29 cellular contexts compared by ENCODE assay signal in genomic region chr11:99422581-99423434, GRCh38.
DNase-seq lines count a peak whose midpoint lies in the region; ATAC-seq and TF ChIP-seq lines count a peak whose summit lies in the region.
"Had no signal": no experiment of that assay in that cellular context is flagged by ENCODE, and none has a peak within 500 bp of the region (broad histone marks: within the 10 kb centered on the region; RNA-seq: fewer than 3 reads in every experiment).

No MANE protein-coding gene starts in this region.

- 0 out of 2 replicates have a peak, but pooled peaks cover 3% of the 10 kb centered on the region for H3K9me2 ChIP-seq in PC-9 (ENCODE audit: insufficient read depth)

- H3K36me3 Mint-ChIP-seq in activated T-cell treated with anti-CD3 and anti-CD28 coated beads, Interleukin-2, amount 50 U/mL, for 72 hours (ENCODE audit: insufficient read depth in 2 of 2) = peaks cover 0 to 2% of the 10 kb centered on the region in 2 donors
- H3K36me3 Mint-ChIP-seq: natural killer cell treated with Interleukin-12 subunit alpha and Interleukin-12 subunit beta and Interleukin-15 and Interleukin-18, amount 100 ng/mL, for 72 hours had no signal

- H3K4me3 Mint-ChIP-seq in activated T-cell treated with anti-CD3 and anti-CD28 coated beads, Interleukin-2, amount 50 U/mL, for 72 hours = no peak overlapping the region
- H3K4me3 Mint-ChIP-seq: natural killer cell treated with Interleukin-12 subunit alpha and Interleukin-12 subunit beta and Interleukin-15 and Interleukin-18, amount 100 ng/mL, for 72 hours had no signal

- peak overlapping the region; percentile 42 for H3K27ac Mint-ChIP-seq in activated T-cell treated with anti-CD3 and anti-CD28 coated beads, Interleukin-2, amount 50 U/mL, for 72 hours
- H3K27ac Mint-ChIP-seq: natural killer cell treated with Interleukin-12 subunit alpha and Interleukin-12 subunit beta and Interleukin-15 and Interleukin-18, amount 100 ng/mL, for 72 hours had no signal

- H3K4me1 Mint-ChIP-seq in activated T-cell treated with anti-CD3 and anti-CD28 coated beads, Interleukin-2, amount 50 U/mL, for 72 hours (ENCODE audit: low read depth) = no peaks in the 10 kb centered on the region

- H3K27me3 ChIP-seq in PC-9 (ENCODE audit: insufficient read depth, low read depth) (no peaks in the 10 kb centered on the region), foreskin keratinocyte (no peaks in the 10 kb centered on the region)
- H3K27me3 ChIP-seq: ascending aorta, BLaER1, heart right ventricle, SJSA1, stomach, upper lobe of left lung had no signal

- CTCF ChIA-PET in PC-9 (lab: Charles Lee) = no interaction called here

- no peaks in the 10 kb centered on the region for H3F3A ChIP-seq in PC-9 (ENCODE audit: insufficient read depth, low read depth)

- no peak for TF ChIP-seq CTCF in PC-9 (conservative IDR thresholded peaks at IDR 0.05)
- no peak for TF ChIP-seq CTCF in foreskin keratinocyte (conservative IDR thresholded peaks at IDR 0.05)

- no peaks in the 10 kb centered on the region for H4K20me1 ChIP-seq in PC-9 (ENCODE audit: insufficient read depth)
- H4K20me1 ChIP-seq: BLaER1 had no signal

- no TSS peak for BruUV-seq in PC-9 (replicated peaks; lab: Mats Ljungman, UMichigan)

- H3K79me2 ChIP-seq in PC-9 (ENCODE audit: low read depth) = no peaks in the 10 kb centered on the region
- H3K79me2 ChIP-seq: parathyroid adenoma had no signal

- ATAC-seq in activated T-cell treated with anti-CD3 and anti-CD28 coated beads, Interleukin-2, amount 50 U/mL, for 72 hours (replicated peaks in 1 of 2) = no peak
- ATAC-seq in foreskin keratinocyte (no peak), HG02973 (IDR thresholded peaks at IDR 0.05; ENCODE audit: unreplicated experiment) (no peak)
- no peak for ATAC-seq in stimulated activated naive CD8-positive, alpha-beta T cell treated with anti-CD3 and anti-CD28 coated beads, Interleukin-15, Interleukin-2, amounts not matched to agents 100 U/mL and 50 U/mL, for 24 hours
- ATAC-seq: heart right ventricle; natural killer cell treated with Interleukin-12 subunit alpha and Interleukin-12 subunit beta and Interleukin-15 and Interleukin-18, amount 100 ng/mL, for 72 hours; sciatic nerve had no signal

- intact Hi-C loops in PC-9 (cut with micrococcal nuclease; ENCODE audit: unreplicated experiment) = no loop called here

- POLR2A ChIA-PET in PC-9 (lab: Charles Lee; ENCODE audit: unreplicated experiment) = no interaction called here

- H3K9me3 Mint-ChIP-seq in activated T-cell treated with anti-CD3 and anti-CD28 coated beads, Interleukin-2, amount 50 U/mL, for 72 hours = peaks cover 2 to 3% of the 10 kb centered on the region in 2 donors

- H3K9me3 ChIP-seq in PC-9 (ENCODE audit: insufficient read depth, low read depth) = no peaks in the 10 kb centered on the region
- H3K9me3 ChIP-seq: ascending aorta, heart right ventricle, SJSA1, upper lobe of left lung had no signal

- no peaks in the 10 kb centered on the region for H3K27me3 Mint-ChIP-seq in activated T-cell treated with anti-CD3 and anti-CD28 coated beads, Interleukin-2, amount 50 U/mL, for 72 hours (ENCODE audit: low read depth)
- H3K27me3 Mint-ChIP-seq: natural killer cell treated with Interleukin-12 subunit alpha and Interleukin-12 subunit beta and Interleukin-15 and Interleukin-18, amount 100 ng/mL, for 72 hours had no signal

- no peak overlapping the region for H3K4me3 ChIP-seq in PC-9
- H3K4me3 ChIP-seq: ascending aorta, BLaER1, heart right ventricle, SJSA1, stomach, upper lobe of left lung had no signal

- no peak for DNase-seq in activated T-cell treated with anti-CD3 and anti-CD28 coated beads, Interleukin-2, amount 50 U/mL, for 72 hours
- DNase-seq in activated T-cell treated with anti-CD3 and anti-CD28 coated beads for 4 hours (no peak), PC-9 (no peak), foreskin keratinocyte (peak; percentile 7 to 36), NCI-H446 treated with DMSO at 0.1 percent for 48 hours (lab: John Stamatoyannopoulos, UW) (no peak)
- no peak for DNase-seq in activated CD8-positive, alpha-beta memory T cell treated with anti-CD3 and anti-CD28 coated beads for 24 hours
- no peak for DNase-seq in stimulated activated naive CD8-positive, alpha-beta T cell treated with anti-CD3 and anti-CD28 coated beads, Interleukin-15, Interleukin-2, amounts not matched to agents 100 U/mL and 50 U/mL, for 24 hours
- DNase-seq: 8988T; activated CD4-positive, alpha-beta T cell treated with anti-CD3 and anti-CD28 coated beads, Interleukin-2, amount 50 U/mL, for 4 hours; activated naive CD4-positive, alpha-beta T cell treated with anti-CD3 and anti-CD28 coated beads, Interleukin-2, amount 50 U/mL, for 16 hours; activated T-cell treated with anti-CD3 and anti-CD28 coated beads, Interleukin-2, amount 50 U/mL, for 1 hour; effector memory CD4-positive, alpha-beta T cell; heart right ventricle; KG1; mammary epithelial cell; MV-4-11; NCI-H510A treated with DMSO at 0.1 percent for 48 hours; stimulated activated CD4-positive, alpha-beta T cell treated with anti-CD3 and anti-CD28 coated beads, Interleukin-1b, Interleukin-23, amount 100 ng/mL, for 48 hours; stomach; T-helper 2 cell; upper lobe of left lung; WERI-Rb-1 had no signal

- peak overlapping the region; percentile 67 for H2AFZ ChIP-seq in PC-9
- H2AFZ ChIP-seq: parathyroid adenoma had no signal

- H3K4me1 ChIP-seq in PC-9 (replicated peaks; ENCODE audit: insufficient read depth) = no peaks in the 10 kb centered on the region
- H3K4me1 ChIP-seq in foreskin keratinocyte = peaks cover 4% of the 10 kb centered on the region
- H3K4me1 ChIP-seq: ascending aorta, BLaER1, parathyroid adenoma, SJSA1, stomach, upper lobe of left lung had no signal

- H3K27ac ChIP-seq in PC-9 = no peak overlapping the region
- no peak overlapping the region for H3K27ac ChIP-seq in foreskin keratinocyte
- H3K27ac ChIP-seq: ascending aorta, BLaER1, heart right ventricle, parathyroid adenoma, SJSA1, stomach, upper lobe of left lung, WERI-Rb-1 had no signal

- H3K36me3 ChIP-seq in PC-9 (ENCODE audit: low read depth) = no peaks in the 10 kb centered on the region
- H3K36me3 ChIP-seq: ascending aorta, BLaER1, heart right ventricle, SJSA1, stomach, upper lobe of left lung, WERI-Rb-1 had no signal

- peak overlapping the region; percentile 5; the same call in 1 of the 2 replicates for H3K4me2 ChIP-seq in PC-9
- H3K4me2 ChIP-seq: BLaER1 had no signal

Comparison
In these comparisons a context has a peak if more than half of its experiments do, and no peak if none do; other contexts are left out.
1. DNase-seq: peak in foreskin keratinocyte (2 of 2); none in activated T-cell treated with anti-CD3 and anti-CD28 coated beads, Interleukin-2, amount 50 U/mL, for 72 hours (0 of 2), activated T-cell treated with anti-CD3 and anti-CD28 coated beads for 4 hours (single experiment), PC-9 (0 of 2), NCI-H446 treated with DMSO at 0.1 percent for 48 hours (single experiment), activated CD8-positive, alpha-beta memory T cell treated with anti-CD3 and anti-CD28 coated beads for 24 hours (single experiment) and stimulated activated naive CD8-positive, alpha-beta T cell treated with anti-CD3 and anti-CD28 coated beads, Interleukin-15, Interleukin-2, amounts not matched to agents 100 U/mL and 50 U/mL, for 24 hours (single experiment).